In the genomic region with DNA sequence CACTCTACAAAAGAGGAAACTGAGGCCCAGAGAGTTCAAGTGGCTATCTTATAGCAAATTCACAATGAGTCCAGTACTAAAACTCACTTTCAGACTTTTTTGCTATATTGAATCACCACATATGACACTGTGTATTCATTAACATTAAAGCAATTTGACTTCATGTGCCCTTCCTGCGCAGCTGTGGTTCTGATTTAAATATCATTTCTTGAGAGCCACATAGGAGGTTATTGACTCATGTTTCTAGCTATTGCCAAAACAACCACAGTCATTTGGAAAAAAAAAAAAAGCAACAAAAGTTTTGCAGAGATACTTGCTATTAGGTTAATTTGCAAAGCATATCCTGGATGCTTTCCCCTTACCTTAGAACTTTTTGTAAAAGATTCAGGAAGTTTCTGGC, we compare ENCODE assay signal across 31 cellular contexts.
"Had no signal": no experiment of that assay in that cellular context is flagged by ENCODE, and none has a peak within 500 bp of the region (broad histone marks: within the 10 kb centered on the region; RNA-seq: fewer than 3 reads in every experiment).

No MANE protein-coding gene starts in this region.

- H2AFZ ChIP-seq: hepatocyte had no signal

- H3K9me3 ChIP-seq: body of pancreas, esophagus muscularis mucosa, gastroesophageal sphincter had no signal

- H3K4me2 ChIP-seq: hepatocyte had no signal

- H3K27me3 ChIP-seq: body of pancreas, esophagus muscularis mucosa, gastroesophageal sphincter, heart right ventricle, hepatocyte had no signal

- H3K4me3 Mint-ChIP-seq: activated CD4-positive, alpha-beta memory T cell treated with anti-CD3 and anti-CD28 coated beads, Interleukin-2, amount 10 ng/mL, durations not matched to agents 7 days and 5 days; activated CD4-positive, alpha-beta T cell treated with anti-CD3 and anti-CD28 coated beads, Interleukin-2, amount 10 ng/mL, durations not matched to agents 7 days and 5 days; activated naive CD4-positive, alpha-beta T cell treated with anti-CD3 and anti-CD28 coated beads, Interleukin-2, amount 10 ng/mL, durations not matched to agents 7 days and 5 days; activated naive CD8-positive, alpha-beta T cell treated with anti-CD3 and anti-CD28 coated beads, Interleukin-2, amount 10 ng/mL, durations not matched to agents 7 days and 5 days; activated T-cell treated with anti-CD3 and anti-CD28 coated beads, Interleukin-2, amount 50 U/mL, for 24 hours; activated T-cell treated with anti-CD3 and anti-CD28 coated beads, Interleukin-2, amount 50 U/mL, for 72 hours; effector memory CD8-positive, alpha-beta T cell; WTC11 had no signal

- H3K79me2 ChIP-seq: hepatocyte had no signal

- DNase-seq: activated CD4-positive, alpha-beta memory T cell treated with anti-CD3 and anti-CD28 coated beads, Interleukin-2, amount 10 ng/mL, durations not matched to agents 7 days and 5 days; activated CD4-positive, alpha-beta T cell treated with anti-CD3 and anti-CD28 coated beads for 1 hour; activated CD4-positive, alpha-beta T cell treated with anti-CD3 and anti-CD28 coated beads for 4 hours; activated CD4-positive, alpha-beta T cell treated with anti-CD3 and anti-CD28 coated beads, Interleukin-2, amount 10 ng/mL, durations not matched to agents 7 days and 5 days; activated CD4-positive, alpha-beta T cell treated with anti-CD3 and anti-CD28 coated beads, Interleukin-2, amount 50 U/mL, for 4 hours; activated CD8-positive, alpha-beta memory T cell treated with anti-CD3 and anti-CD28 coated beads, Interleukin-2, amount 50 U/mL, for 48 hours; activated gamma-delta T cell; activated naive CD4-positive, alpha-beta T cell; activated naive CD4-positive, alpha-beta T cell treated with anti-CD3 and anti-CD28 coated beads, Interleukin-2, amount 10 ng/mL, durations not matched to agents 7 days and 5 days; activated naive CD8-positive, alpha-beta T cell treated with anti-CD3 and anti-CD28 coated beads, Interleukin-2, amount 10 ng/mL, durations not matched to agents 7 days and 5 days; activated T-cell treated with anti-CD3 and anti-CD28 coated beads for 4 hours; activated T-cell treated with anti-CD3 and anti-CD28 coated beads, Interleukin-2, amount 50 U/mL, for 24 hours; activated T-cell treated with anti-CD3 and anti-CD28 coated beads, Interleukin-2, amount 50 U/mL, for 72 hours; amniotic stem cell; anterior cingulate cortex; body of pancreas; caudate nucleus; cortex of kidney; dermis blood vessel endothelial cell; effector CD4-positive, alpha-beta T cell; effector memory CD8-positive, alpha-beta T cell; erythroblast; foreskin melanocyte; heart right ventricle; T-helper 2 cell had no signal

- H3K36me3 Mint-ChIP-seq: activated naive CD4-positive, alpha-beta T cell treated with anti-CD3 and anti-CD28 coated beads, Interleukin-2, amount 10 ng/mL, durations not matched to agents 7 days and 5 days; activated naive CD4-positive, alpha-beta T cell treated with anti-CD3 and anti-CD28 coated beads, Interleukin-2, amount 50 U/mL, for 72 hours; activated naive CD8-positive, alpha-beta T cell treated with anti-CD3 and anti-CD28 coated beads, Interleukin-2, amount 10 ng/mL, durations not matched to agents 7 days and 5 days had no signal

- H3K27ac ChIP-seq: body of pancreas, esophagus muscularis mucosa, gastroesophageal sphincter, heart right ventricle, hepatocyte had no signal

- H3K27ac Mint-ChIP-seq: activated CD4-positive, alpha-beta memory T cell treated with anti-CD3 and anti-CD28 coated beads, Interleukin-2, amount 10 ng/mL, durations not matched to agents 7 days and 5 days; activated CD4-positive, alpha-beta T cell treated with anti-CD3 and anti-CD28 coated beads, Interleukin-2, amount 10 ng/mL, durations not matched to agents 7 days and 5 days; activated naive CD4-positive, alpha-beta T cell treated with anti-CD3 and anti-CD28 coated beads, Interleukin-2, amount 10 ng/mL, durations not matched to agents 7 days and 5 days; activated naive CD4-positive, alpha-beta T cell treated with anti-CD3 and anti-CD28 coated beads, Interleukin-2, amount 50 U/mL, for 72 hours; activated naive CD8-positive, alpha-beta T cell treated with anti-CD3 and anti-CD28 coated beads, Interleukin-2, amount 10 ng/mL, durations not matched to agents 7 days and 5 days; activated T-cell treated with anti-CD3 and anti-CD28 coated beads, Interleukin-2, amount 50 U/mL, for 24 hours; activated T-cell treated with anti-CD3 and anti-CD28 coated beads, Interleukin-2, amount 50 U/mL, for 72 hours; effector memory CD8-positive, alpha-beta T cell; WTC11 had no signal

- H3K4me3 ChIP-seq: body of pancreas, esophagus muscularis mucosa, gastroesophageal sphincter, heart right ventricle, hepatocyte had no signal

- H3K36me3 ChIP-seq: esophagus muscularis mucosa, gastroesophageal sphincter, heart right ventricle had no signal

- H3K4me1 ChIP-seq: body of pancreas had no signal

- H3K4me1 Mint-ChIP-seq: activated CD4-positive, alpha-beta memory T cell treated with anti-CD3 and anti-CD28 coated beads, Interleukin-2, amount 10 ng/mL, durations not matched to agents 7 days and 5 days; activated CD4-positive, alpha-beta T cell treated with anti-CD3 and anti-CD28 coated beads, Interleukin-2, amount 10 ng/mL, durations not matched to agents 7 days and 5 days; activated naive CD4-positive, alpha-beta T cell treated with anti-CD3 and anti-CD28 coated beads, Interleukin-2, amount 10 ng/mL, durations not matched to agents 7 days and 5 days; activated naive CD8-positive, alpha-beta T cell treated with anti-CD3 and anti-CD28 coated beads, Interleukin-2, amount 10 ng/mL, durations not matched to agents 7 days and 5 days had no signal

- H3K27me3 Mint-ChIP-seq: activated CD4-positive, alpha-beta memory T cell treated with anti-CD3 and anti-CD28 coated beads, Interleukin-2, amount 10 ng/mL, durations not matched to agents 7 days and 5 days; activated CD4-positive, alpha-beta T cell treated with anti-CD3 and anti-CD28 coated beads, Interleukin-2, amount 10 ng/mL, durations not matched to agents 7 days and 5 days; activated naive CD4-positive, alpha-beta T cell treated with anti-CD3 and anti-CD28 coated beads, Interleukin-2, amount 10 ng/mL, durations not matched to agents 7 days and 5 days; activated naive CD8-positive, alpha-beta T cell treated with anti-CD3 and anti-CD28 coated beads, Interleukin-2, amount 10 ng/mL, durations not matched to agents 7 days and 5 days; effector memory CD8-positive, alpha-beta T cell had no signal

- FAIRE-seq: colon had no signal

- H3K9me3 Mint-ChIP-seq: activated CD4-positive, alpha-beta memory T cell treated with anti-CD3 and anti-CD28 coated beads, Interleukin-2, amount 10 ng/mL, durations not matched to agents 7 days and 5 days; activated CD4-positive, alpha-beta T cell treated with anti-CD3 and anti-CD28 coated beads, Interleukin-2, amount 10 ng/mL, durations not matched to agents 7 days and 5 days; activated naive CD4-positive, alpha-beta T cell treated with anti-CD3 and anti-CD28 coated beads, Interleukin-2, amount 10 ng/mL, durations not matched to agents 7 days and 5 days; activated naive CD4-positive, alpha-beta T cell treated with anti-CD3 and anti-CD28 coated beads, Interleukin-2, amount 50 U/mL, for 72 hours; activated naive CD8-positive, alpha-beta T cell treated with anti-CD3 and anti-CD28 coated beads, Interleukin-2, amount 10 ng/mL, durations not matched to agents 7 days and 5 days; activated T-cell treated with anti-CD3 and anti-CD28 coated beads, Interleukin-2, amount 50 U/mL, for 72 hours; effector memory CD8-positive, alpha-beta T cell had no signal
